Comparison of ENCODE assay signal across 14 cellular contexts in the genomic region with DNA sequence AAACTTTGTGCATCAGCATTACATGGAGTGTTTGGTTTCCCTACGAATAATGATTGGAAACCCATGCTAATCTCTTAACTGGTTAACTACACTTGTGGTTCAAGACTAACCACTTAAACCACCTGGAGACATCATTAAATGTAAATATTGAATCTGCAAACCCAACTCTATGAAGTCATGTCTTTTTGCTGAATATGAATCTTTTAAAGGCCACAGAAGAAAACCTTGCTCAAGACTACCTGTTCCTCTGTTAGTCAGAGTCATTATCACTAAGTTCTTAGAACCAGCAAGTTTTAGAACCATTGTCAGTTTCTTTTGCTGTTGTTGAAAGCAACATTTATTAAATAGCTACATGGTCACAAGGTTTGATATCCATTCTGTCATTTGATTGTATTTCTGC.
DNase-seq lines count a peak whose midpoint lies in the region; ATAC-seq, FAIRE-seq and TF ChIP-seq lines count a peak whose summit lies in the region.
"Had no signal": no experiment of that assay in that cellular context is flagged by ENCODE, and none has a peak within 500 bp of the region (broad histone marks: within the 10 kb centered on the region; RNA-seq: fewer than 3 reads in every experiment).

No MANE protein-coding gene starts in this region.

- DNase-seq in NCI-H510A treated with DMSO at 0.1 percent for 48 hours (lab: John Stamatoyannopoulos, UW) (peak; percentile 21), NCI-H510A (lab: John Stamatoyannopoulos, UW) (no peak), GM19239 (ENCODE audit: insufficient read length, low spot score) (no peak)
- no peak for DNase-seq in activated naive CD8-positive, alpha-beta T cell treated with anti-CD3 and anti-CD28 coated beads, Interleukin-2, amount 50 U/mL, for 24 hours
- no peak for DNase-seq in activated naive CD8-positive, alpha-beta T cell treated with anti-CD3 and anti-CD28 coated beads for 36 hours
- no peak for DNase-seq in stimulated activated effector memory CD8-positive, alpha-beta T cell treated with anti-CD3 and anti-CD28 coated beads, Interleukin-12 subunit alpha, Interleukin-12 subunit beta, amount 100 ng/mL, for 72 hours (ENCODE audit: low spot score in 2 of 2)
- no peak for DNase-seq in activated CD8-positive, alpha-beta T cell treated with anti-CD3 and anti-CD28 coated beads for 36 hours
- DNase-seq: 8988T; AML-193; Caco-2; CD8-positive, alpha-beta memory T cell; H7 had no signal

- TF ChIP-seq CTCF in activated CD8-positive, alpha-beta T cell treated with anti-CD3 and anti-CD28 coated beads for 36 hours (IDR thresholded peaks at IDR 0.05) = no peak

- peak; percentile 65 for ATAC-seq in activated naive CD8-positive, alpha-beta T cell treated with anti-CD3 and anti-CD28 coated beads, Interleukin-2, amount 50 U/mL, for 24 hours
- ATAC-seq in stimulated activated effector memory CD8-positive, alpha-beta T cell treated with anti-CD3 and anti-CD28 coated beads, Interleukin-12 subunit alpha, Interleukin-12 subunit beta, amount 100 ng/mL, for 72 hours = peak; percentile 67
- ATAC-seq in activated CD8-positive, alpha-beta T cell treated with anti-CD3 and anti-CD28 coated beads for 36 hours = no peak
- ATAC-seq: GM23338 had no signal

- H3K9me3 Mint-ChIP-seq in activated naive CD8-positive, alpha-beta T cell treated with anti-CD3 and anti-CD28 coated beads, Interleukin-2, amount 50 U/mL, for 24 hours = no peaks in the 10 kb centered on the region
- no peaks in the 10 kb centered on the region for H3K9me3 Mint-ChIP-seq in activated naive CD8-positive, alpha-beta T cell treated with anti-CD3 and anti-CD28 coated beads for 36 hours
- H3K9me3 Mint-ChIP-seq in stimulated activated effector memory CD8-positive, alpha-beta T cell treated with anti-CD3 and anti-CD28 coated beads, Interleukin-12 subunit alpha, Interleukin-12 subunit beta, amount 100 ng/mL, for 72 hours = no peaks in the 10 kb centered on the region
- no peaks in the 10 kb centered on the region for H3K9me3 Mint-ChIP-seq in activated CD8-positive, alpha-beta T cell treated with anti-CD3 and anti-CD28 coated beads for 36 hours
- H3K9me3 Mint-ChIP-seq: CD8-positive, alpha-beta memory T cell; GM23338 had no signal

- no peak for FAIRE-seq in GM19239 (lab: Jason Lieb, UNC)
- FAIRE-seq: GM18507 had no signal

- peaks cover 8% of the 10 kb centered on the region for H3K4me1 Mint-ChIP-seq in activated naive CD8-positive, alpha-beta T cell treated with anti-CD3 and anti-CD28 coated beads, Interleukin-2, amount 50 U/mL, for 24 hours
- no peaks in the 10 kb centered on the region for H3K4me1 Mint-ChIP-seq in activated naive CD8-positive, alpha-beta T cell treated with anti-CD3 and anti-CD28 coated beads for 36 hours
- H3K4me1 Mint-ChIP-seq in stimulated activated effector memory CD8-positive, alpha-beta T cell treated with anti-CD3 and anti-CD28 coated beads, Interleukin-12 subunit alpha, Interleukin-12 subunit beta, amount 100 ng/mL, for 72 hours = peaks cover 10% of the 10 kb centered on the region
- peaks cover 9% of the 10 kb centered on the region for H3K4me1 Mint-ChIP-seq in activated CD8-positive, alpha-beta T cell treated with anti-CD3 and anti-CD28 coated beads for 36 hours (ENCODE audit: low read depth)
- H3K4me1 Mint-ChIP-seq: GM23338 had no signal

- H3K36me3 Mint-ChIP-seq in activated naive CD8-positive, alpha-beta T cell treated with anti-CD3 and anti-CD28 coated beads, Interleukin-2, amount 50 U/mL, for 24 hours (ENCODE audit: low read depth) = peaks cover 33% of the 10 kb centered on the region
- H3K36me3 Mint-ChIP-seq in activated naive CD8-positive, alpha-beta T cell treated with anti-CD3 and anti-CD28 coated beads for 36 hours = peaks cover 20% of the 10 kb centered on the region
- H3K36me3 Mint-ChIP-seq in stimulated activated effector memory CD8-positive, alpha-beta T cell treated with anti-CD3 and anti-CD28 coated beads, Interleukin-12 subunit alpha, Interleukin-12 subunit beta, amount 100 ng/mL, for 72 hours = peaks cover 10% of the 10 kb centered on the region
- H3K36me3 Mint-ChIP-seq in activated CD8-positive, alpha-beta T cell treated with anti-CD3 and anti-CD28 coated beads for 36 hours (ENCODE audit: low read depth) = peaks cover 27% of the 10 kb centered on the region

- peak overlapping the region; percentile 29 for H3K27ac Mint-ChIP-seq in activated naive CD8-positive, alpha-beta T cell treated with anti-CD3 and anti-CD28 coated beads, Interleukin-2, amount 50 U/mL, for 24 hours
- no peak overlapping the region for H3K27ac Mint-ChIP-seq in activated naive CD8-positive, alpha-beta T cell treated with anti-CD3 and anti-CD28 coated beads for 36 hours
- no peak overlapping the region for H3K27ac Mint-ChIP-seq in stimulated activated effector memory CD8-positive, alpha-beta T cell treated with anti-CD3 and anti-CD28 coated beads, Interleukin-12 subunit alpha, Interleukin-12 subunit beta, amount 100 ng/mL, for 72 hours
- H3K27ac Mint-ChIP-seq in activated CD8-positive, alpha-beta T cell treated with anti-CD3 and anti-CD28 coated beads for 36 hours = no peak overlapping the region
- H3K27ac Mint-ChIP-seq: CD8-positive, alpha-beta memory T cell; GM23338 had no signal

- CTCF ChIA-PET in activated CD8-positive, alpha-beta T cell treated with anti-CD3 and anti-CD28 coated beads for 36 hours (lab: Charles Lee) = no interaction called here

- no peak overlapping the region for H3K4me3 Mint-ChIP-seq in activated naive CD8-positive, alpha-beta T cell treated with anti-CD3 and anti-CD28 coated beads, Interleukin-2, amount 50 U/mL, for 24 hours
- no peak overlapping the region for H3K4me3 Mint-ChIP-seq in activated naive CD8-positive, alpha-beta T cell treated with anti-CD3 and anti-CD28 coated beads for 36 hours
- H3K4me3 Mint-ChIP-seq in stimulated activated effector memory CD8-positive, alpha-beta T cell treated with anti-CD3 and anti-CD28 coated beads, Interleukin-12 subunit alpha, Interleukin-12 subunit beta, amount 100 ng/mL, for 72 hours = no peak overlapping the region
- no peak overlapping the region for H3K4me3 Mint-ChIP-seq in activated CD8-positive, alpha-beta T cell treated with anti-CD3 and anti-CD28 coated beads for 36 hours
- H3K4me3 Mint-ChIP-seq: CD8-positive, alpha-beta memory T cell; GM23338 had no signal

- no peaks in the 10 kb centered on the region for H3K27me3 Mint-ChIP-seq in activated naive CD8-positive, alpha-beta T cell treated with anti-CD3 and anti-CD28 coated beads, Interleukin-2, amount 50 U/mL, for 24 hours
- H3K27me3 Mint-ChIP-seq in activated naive CD8-positive, alpha-beta T cell treated with anti-CD3 and anti-CD28 coated beads for 36 hours = no peaks in the 10 kb centered on the region
- no peaks in the 10 kb centered on the region for H3K27me3 Mint-ChIP-seq in activated CD8-positive, alpha-beta T cell treated with anti-CD3 and anti-CD28 coated beads for 36 hours
- H3K27me3 Mint-ChIP-seq: CD8-positive, alpha-beta memory T cell had no signal

- intact Hi-C loops in activated CD8-positive, alpha-beta T cell treated with anti-CD3 and anti-CD28 coated beads for 36 hours (cut with micrococcal nuclease) = no loop called here

- POLR2A ChIA-PET in activated CD8-positive, alpha-beta T cell treated with anti-CD3 and anti-CD28 coated beads for 36 hours (lab: Charles Lee) = no interaction called here
